ENCODE assay signal across 8 cellular contexts in the genomic region with DNA sequence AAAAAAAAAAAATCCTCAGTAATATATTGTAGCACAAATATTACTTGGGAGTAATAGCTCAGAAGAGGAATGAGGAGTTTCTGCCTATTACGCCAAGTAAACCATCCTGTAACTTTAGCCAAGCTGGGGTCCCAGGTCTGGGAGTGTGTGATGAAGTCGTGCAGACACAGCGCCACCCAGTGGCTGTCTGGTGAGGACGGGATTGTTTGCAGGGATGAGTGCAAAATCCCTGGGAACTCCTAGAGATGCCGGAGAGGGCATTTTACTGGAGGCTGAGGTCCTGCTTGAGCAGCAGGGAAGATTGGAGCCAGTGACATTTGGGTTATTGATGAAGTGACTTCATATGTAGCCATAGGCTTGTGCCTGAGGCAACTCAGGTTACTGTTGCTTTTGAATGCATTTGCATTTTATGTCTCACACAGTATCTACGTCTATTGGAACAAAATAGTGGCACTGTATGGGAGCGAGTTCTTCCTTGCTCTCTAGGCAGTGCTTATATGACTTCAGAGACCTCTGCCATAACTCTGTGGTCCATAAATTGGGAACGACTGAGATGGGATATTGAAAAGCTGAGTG.
DNase-seq lines count a peak whose midpoint lies in the region; ATAC-seq and TF ChIP-seq lines count a peak whose summit lies in the region.

No MANE protein-coding gene starts in this region.

- intact Hi-C loops in Right ventricle myocardium superior (cut with DNase I): loop anchor here (5.0 kb wide), 1 partner anchor 107 kb away; no protein-coding TSS in a partner anchor

- H3K27me3 Mint-ChIP-seq in CD4-positive, CD25-positive, alpha-beta regulatory T cell: peaks cover 30% of the 10 kb centered on the region
- H3K27me3 Mint-ChIP-seq in activated naive CD8-positive, alpha-beta T cell treated with anti-CD3 and anti-CD28 coated beads for 36 hours: peaks cover 20% of the 10 kb centered on the region
- peaks cover 24% of the 10 kb centered on the region for H3K27me3 Mint-ChIP-seq in progenitor cell of endocrine pancreas

- no peaks in the 10 kb centered on the region for H3K4me1 ChIP-seq in CD4-positive, CD25-positive, alpha-beta regulatory T cell (ENCODE audit: control insufficient read depth, insufficient read depth, low read length, poor library complexity, severe bottlenecking)
- peaks cover 5% of the 10 kb centered on the region for H3K4me1 ChIP-seq in SJCRH30

- H3K9me3 Mint-ChIP-seq in CD4-positive, CD25-positive, alpha-beta regulatory T cell: no peaks in the 10 kb centered on the region
- H3K9me3 Mint-ChIP-seq in activated naive CD8-positive, alpha-beta T cell treated with anti-CD3 and anti-CD28 coated beads for 36 hours: no peaks in the 10 kb centered on the region
- no peaks in the 10 kb centered on the region for H3K9me3 Mint-ChIP-seq in progenitor cell of endocrine pancreas (ENCODE audit: low read depth)

- peak; percentile 19 to 50 (median 36) for DNase-seq in CD4-positive, CD25-positive, alpha-beta regulatory T cell
- peak; percentile 46 for DNase-seq in Jurkat, Clone E6-1 (ENCODE audit: low read depth, low spot score)
- DNase-seq in SJCRH30 (peak; percentile 85 to 95), Right ventricle myocardium superior (peak; percentile 81), progenitor cell of endocrine pancreas (ENCODE audit: low spot score, unreplicated experiment) (peak; percentile 62), cortex of kidney (lab: John Stamatoyannopoulos, UW) (no peak)
- DNase-seq in activated naive CD8-positive, alpha-beta T cell treated with anti-CD3 and anti-CD28 coated beads for 36 hours: peak; percentile 34

- H3K27ac ChIP-seq in CD4-positive, CD25-positive, alpha-beta regulatory T cell (ENCODE audit: insufficient read depth, low read length, poor library complexity, severe bottlenecking): no peak overlapping the region
- H3K27ac ChIP-seq in SJCRH30: no peak overlapping the region

- H3K4me1 Mint-ChIP-seq in CD4-positive, CD25-positive, alpha-beta regulatory T cell: peaks cover 0 to 3% (median 0%) of the 10 kb centered on the region in 4 donors
- no peaks in the 10 kb centered on the region for H3K4me1 Mint-ChIP-seq in activated naive CD8-positive, alpha-beta T cell treated with anti-CD3 and anti-CD28 coated beads for 36 hours
- peaks cover 2% of the 10 kb centered on the region for H3K4me1 Mint-ChIP-seq in progenitor cell of endocrine pancreas (ENCODE audit: low read depth)

- ATAC-seq in CD4-positive, CD25-positive, alpha-beta regulatory T cell (ENCODE audit: low read depth in 2 of 2): no peak
- peak; percentile 72 for ATAC-seq in GM19463 (IDR thresholded peaks at IDR 0.05; ENCODE audit: unreplicated experiment)
- peak; percentile 61 for ATAC-seq in Right ventricle myocardium superior (ENCODE audit: poor library complexity)

- peak; percentile 94 for TF ChIP-seq CTCF in progenitor cell of endocrine pancreas (IDR thresholded peaks at IDR 0.05; ENCODE audit: unreplicated experiment)

- H3K4me3 ChIP-seq in CD4-positive, CD25-positive, alpha-beta regulatory T cell (ENCODE audit: low read depth, low read length): no peak overlapping the region
- no peak overlapping the region for H3K4me3 ChIP-seq in Jurkat, Clone E6-1 (ENCODE audit: low read length)
- no peak overlapping the region for H3K4me3 ChIP-seq in SJCRH30

- peaks cover 12% of the 10 kb centered on the region for H3K27me3 ChIP-seq in CD4-positive, CD25-positive, alpha-beta regulatory T cell (ENCODE audit: control insufficient read depth, insufficient read depth, low read length)
- H3K27me3 ChIP-seq in SJCRH30: no peaks in the 10 kb centered on the region

- no peaks in the 10 kb centered on the region for H3K36me3 Mint-ChIP-seq in CD4-positive, CD25-positive, alpha-beta regulatory T cell
- H3K36me3 Mint-ChIP-seq in activated naive CD8-positive, alpha-beta T cell treated with anti-CD3 and anti-CD28 coated beads for 36 hours: no peaks in the 10 kb centered on the region
- H3K36me3 Mint-ChIP-seq in progenitor cell of endocrine pancreas (ENCODE audit: insufficient read depth): no peaks in the 10 kb centered on the region

- no peaks in the 10 kb centered on the region for H3K9me3 ChIP-seq in CD4-positive, CD25-positive, alpha-beta regulatory T cell (ENCODE audit: control insufficient read depth in 2 of 2, low read length in 2 of 2)
- no peaks in the 10 kb centered on the region for H3K9me3 ChIP-seq in SJCRH30 (replicated peaks)

- H3K36me3 ChIP-seq in CD4-positive, CD25-positive, alpha-beta regulatory T cell (ENCODE audit: control insufficient read depth, insufficient read depth, low read length): no peaks in the 10 kb centered on the region
- no peaks in the 10 kb centered on the region for H3K36me3 ChIP-seq in SJCRH30

- no peak overlapping the region for H3K27ac Mint-ChIP-seq in CD4-positive, CD25-positive, alpha-beta regulatory T cell
- no peak overlapping the region for H3K27ac Mint-ChIP-seq in activated naive CD8-positive, alpha-beta T cell treated with anti-CD3 and anti-CD28 coated beads for 36 hours
- H3K27ac Mint-ChIP-seq in progenitor cell of endocrine pancreas: no peak overlapping the region

- H3K4me3 Mint-ChIP-seq in CD4-positive, CD25-positive, alpha-beta regulatory T cell: no peak overlapping the region
- no peak overlapping the region for H3K4me3 Mint-ChIP-seq in activated naive CD8-positive, alpha-beta T cell treated with anti-CD3 and anti-CD28 coated beads for 36 hours
- H3K4me3 Mint-ChIP-seq in progenitor cell of endocrine pancreas (ENCODE audit: low read depth): no peak overlapping the region

Comparison
In these comparisons a context has a peak if more than half of its experiments do, and no peak if none do; other contexts are left out.
1. ATAC-seq: peak in GM19463 (single experiment) and Right ventricle myocardium superior (single experiment); none in CD4-positive, CD25-positive, alpha-beta regulatory T cell (0 of 2).